2 cellular contexts compared by ENCODE assay signal in genomic region chrX:82087699-82088098, GRCh38.
TF ChIP-seq lines count a peak whose summit lies in the region.

No MANE protein-coding gene starts in this region.

TF ChIP-seq in liver, 16 proteins besides CTCF, POLR2A, EP300 and RAD21 (continued from another document):
- TF ChIP-seq REST (IDR thresholded peaks at IDR 0.05) (no peak), ATF3 (IDR thresholded peaks at IDR 0.05) (no peak)
- TF ChIP-seq, protein P1, sequence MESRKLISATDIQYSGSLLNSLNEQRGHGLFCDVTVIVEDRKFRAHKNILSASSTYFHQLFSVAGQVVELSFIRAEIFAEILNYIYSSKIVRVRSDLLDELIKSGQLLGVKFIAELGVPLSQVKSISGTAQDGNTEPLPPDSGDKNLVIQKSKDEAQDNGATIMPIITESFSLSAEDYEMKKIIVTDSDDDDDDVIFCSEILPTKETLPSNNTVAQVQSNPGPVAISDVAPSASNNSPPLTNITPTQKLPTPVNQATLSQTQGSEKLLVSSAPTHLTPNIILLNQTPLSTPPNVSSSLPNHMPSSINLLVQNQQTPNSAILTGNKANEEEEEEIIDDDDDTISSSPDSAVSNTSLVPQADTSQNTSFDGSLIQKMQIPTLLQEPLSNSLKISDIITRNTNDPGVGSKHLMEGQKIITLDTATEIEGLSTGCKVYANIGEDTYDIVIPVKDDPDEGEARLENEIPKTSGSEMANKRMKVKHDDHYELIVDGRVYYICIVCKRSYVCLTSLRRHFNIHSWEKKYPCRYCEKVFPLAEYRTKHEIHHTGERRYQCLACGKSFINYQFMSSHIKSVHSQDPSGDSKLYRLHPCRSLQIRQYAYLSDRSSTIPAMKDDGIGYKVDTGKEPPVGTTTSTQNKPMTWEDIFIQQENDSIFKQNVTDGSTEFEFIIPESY (IDR thresholded peaks at IDR 0.05): no peak

TF ChIP-seq in HepG2, 621 proteins besides CTCF, POLR2A, EP300 and RAD21 (continued from another document):
- TF ChIP-seq, protein P2, sequence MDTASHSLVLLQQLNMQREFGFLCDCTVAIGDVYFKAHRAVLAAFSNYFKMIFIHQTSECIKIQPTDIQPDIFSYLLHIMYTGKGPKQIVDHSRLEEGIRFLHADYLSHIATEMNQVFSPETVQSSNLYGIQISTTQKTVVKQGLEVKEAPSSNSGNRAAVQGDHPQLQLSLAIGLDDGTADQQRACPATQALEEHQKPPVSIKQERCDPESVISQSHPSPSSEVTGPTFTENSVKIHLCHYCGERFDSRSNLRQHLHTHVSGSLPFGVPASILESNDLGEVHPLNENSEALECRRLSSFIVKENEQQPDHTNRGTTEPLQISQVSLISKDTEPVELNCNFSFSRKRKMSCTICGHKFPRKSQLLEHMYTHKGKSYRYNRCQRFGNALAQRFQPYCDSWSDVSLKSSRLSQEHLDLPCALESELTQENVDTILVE (CRISPR knock-in tag; IDR thresholded peaks at IDR 0.05): no peak
- no peak for TF ChIP-seq ZBTB42 (CRISPR knock-in tag; IDR thresholded peaks at IDR 0.05)
- no peak for TF ChIP-seq TRIM24 (CRISPR knock-in tag; IDR thresholded peaks at IDR 0.05)
- no peak for TF ChIP-seq ZNF136 (CRISPR knock-in tag; IDR thresholded peaks at IDR 0.05; ENCODE audit: low read depth)
- no peak for TF ChIP-seq NFRKB (IDR thresholded peaks at IDR 0.05)
- TF ChIP-seq ZNF564 (CRISPR knock-in tag; IDR thresholded peaks at IDR 0.05): no peak
- TF ChIP-seq, protein P3, sequence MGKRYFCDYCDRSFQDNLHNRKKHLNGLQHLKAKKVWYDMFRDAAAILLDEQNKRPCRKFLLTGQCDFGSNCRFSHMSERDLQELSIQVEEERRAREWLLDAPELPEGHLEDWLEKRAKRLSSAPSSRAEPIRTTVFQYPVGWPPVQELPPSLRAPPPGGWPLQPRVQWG (CRISPR knock-in tag; IDR thresholded peaks at IDR 0.05; ENCODE audit: borderline replicate concordance, low read depth): no peak
- TF ChIP-seq TEAD3 (CRISPR knock-in tag; optimal IDR thresholded peaks at IDR 0.05; ENCODE audit: borderline replicate concordance): no peak
- TF ChIP-seq MEF2D (CRISPR knock-in tag; IDR thresholded peaks at IDR 0.05): no peak
- TF ChIP-seq, protein P4, sequence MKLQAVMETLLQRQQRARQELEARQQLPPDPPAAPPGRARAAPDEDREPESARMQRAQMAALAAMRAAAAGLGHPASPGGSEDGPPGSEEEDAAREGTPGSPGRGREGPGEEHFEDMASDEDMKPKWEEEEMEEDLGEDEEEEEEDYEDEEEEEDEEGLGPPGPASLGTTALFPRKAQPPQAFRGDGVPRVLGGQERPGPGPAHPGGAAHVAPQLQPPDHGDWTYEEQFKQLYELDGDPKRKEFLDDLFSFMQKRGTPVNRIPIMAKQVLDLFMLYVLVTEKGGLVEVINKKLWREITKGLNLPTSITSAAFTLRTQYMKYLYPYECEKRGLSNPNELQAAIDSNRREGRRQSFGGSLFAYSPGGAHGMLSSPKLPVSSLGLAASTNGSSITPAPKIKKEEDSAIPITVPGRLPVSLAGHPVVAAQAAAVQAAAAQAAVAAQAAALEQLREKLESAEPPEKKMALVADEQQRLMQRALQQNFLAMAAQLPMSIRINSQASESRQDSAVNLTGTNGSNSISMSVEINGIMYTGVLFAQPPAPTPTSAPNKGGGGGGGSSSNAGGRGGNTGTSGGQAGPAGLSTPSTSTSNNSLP (IDR thresholded peaks at IDR 0.05; ENCODE audit: low read depth, low read length): no peak
- no peak for TF ChIP-seq RBFOX2 (IDR thresholded peaks at IDR 0.05; ENCODE audit: low read depth, low read length)
- no peak for TF ChIP-seq SP2 (CRISPR knock-in tag; IDR thresholded peaks at IDR 0.05)
- TF ChIP-seq ZNF263 (CRISPR knock-in tag; IDR thresholded peaks at IDR 0.05): no peak
